In genomic region chr11:35661539-35661938, GRCh38 we compare ENCODE assay signal across 8 cellular contexts. TPM values are rescaled to one million over a fixed set of nuclear protein-coding genes. Genes with fewer than 3 reads are reported as not detected.
DNase-seq lines count a peak whose midpoint lies in the region; ATAC-seq and TF ChIP-seq lines count a peak whose summit lies in the region.

No MANE protein-coding gene starts in this region.

- in situ Hi-C loops in GM23248 (cut with MboI), result no loop called here

- no peak for TF ChIP-seq CTCF in foreskin fibroblast (IDR thresholded peaks at IDR 0.05; ENCODE audit: low read depth, low read length)

- peaks cover 21% of the 10 kb centered on the region for H3K27me3 Mint-ChIP-seq in T-helper 17 cell

- peaks cover 9% of the 10 kb centered on the region for H3K36me3 Mint-ChIP-seq in T-helper 17 cell (ENCODE audit: low read depth)

- peaks cover 36% of the 10 kb centered on the region for H3K79me2 ChIP-seq in GM23248 (ENCODE audit: insufficient read depth)

- peak overlapping the region; percentile 96 for H3K4me3 ChIP-seq in GM23248
- peak overlapping the region; percentile 65 to 91 for H3K4me3 ChIP-seq in foreskin fibroblast (ENCODE audit: low read depth in 1 of 2, low read length in 2 of 2)
- peak overlapping the region; percentile 98 to 99 (median 99) for H3K4me3 ChIP-seq in skeletal muscle tissue (ENCODE audit: low read length in 3 of 3)

- H3K9ac ChIP-seq in GM23248 (peak overlapping the region; percentile 91), skeletal muscle tissue (ENCODE audit: low read depth in 1 of 3, low read length in 3 of 3) (peak overlapping the region; percentile 95 to 98 (median 96))

- H4K20me1 ChIP-seq in GM23248 (ENCODE audit: insufficient read depth), result no peaks in the 10 kb centered on the region

- peak overlapping the region; percentile 99 for H2AFZ ChIP-seq in GM23248

- H3K4me3 Mint-ChIP-seq in T-helper 17 cell, result peak overlapping the region; percentile 93

- H3K27me3 ChIP-seq in GM23248 (replicated peaks; ENCODE audit: insufficient read depth) (no peaks in the 10 kb centered on the region), skeletal muscle tissue (ENCODE audit: control insufficient read depth in 3 of 3, insufficient read depth in 3 of 3, low read length in 3 of 3) (peaks cover 1 to 4% (median 3%) of the 10 kb centered on the region in 3 donors)

- WGBS in GM23248 (ENCODE audit: low coverage in 1 of 2, low lambda C conversion rate in 2 of 2, missing lambda C conversion rate in 2 of 2), 2 experiments, result 13 to 15% methylated on average over 5 of the region's 5 CpGs

- H3K4me2 ChIP-seq in GM23248 (ENCODE audit: unreplicated experiment), result peak overlapping the region; percentile 100

- H3K9me3 ChIP-seq in GM23248 (ENCODE audit: low read depth) (no peaks in the 10 kb centered on the region), T-helper 17 cell (ENCODE audit: control insufficient read depth, low read length, poor library complexity, severe bottlenecking) (no peaks in the 10 kb centered on the region), skeletal muscle tissue (ENCODE audit: control insufficient read depth in 3 of 3, low read length in 3 of 3) (no peaks in the 10 kb centered on the region)

- DNase-seq in GM23248 (peak; percentile 16), T-helper 17 cell (no peak), foreskin fibroblast (no peak), amygdala (lab: John Stamatoyannopoulos, UW) (no peak), AML-193 (lab: John Stamatoyannopoulos, UW) (no peak)

- ATAC-seq in T-helper 17 cell (no peak), HG02938 (IDR thresholded peaks at IDR 0.05; ENCODE audit: unreplicated experiment) (no peak), HG02642 (IDR thresholded peaks at IDR 0.05; ENCODE audit: poor library complexity, unreplicated experiment) (no peak)

- 0 out of 2 replicates have a peak, but pooled peaks cover 3% of the 10 kb centered on the region for H3K36me3 ChIP-seq in GM23248 (ENCODE audit: low read depth)
- H3K36me3 ChIP-seq in skeletal muscle tissue (ENCODE audit: control insufficient read depth in 3 of 3, insufficient read depth in 3 of 3, low read length in 3 of 3), result no peaks in the 10 kb centered on the region

- peaks cover 31% of the 10 kb centered on the region for H3F3A ChIP-seq in GM23248 (ENCODE audit: insufficient read depth)

- peaks cover 24% of the 10 kb centered on the region for H3K4me1 ChIP-seq in GM23248 (ENCODE audit: insufficient read depth)
- H3K4me1 ChIP-seq in skeletal muscle tissue (ENCODE audit: control insufficient read depth in 3 of 3, insufficient read depth in 3 of 3, low read length in 3 of 3), result peaks cover 18 to 20% (median 19%) of the 10 kb centered on the region in 3 donors

- H3K27ac ChIP-seq in GM23248 (peak overlapping the region; percentile 87; the same call in 1 of the 2 replicates), skeletal muscle tissue (ENCODE audit: low read depth, low read length) (peak overlapping the region; percentile 95)

- H3K4me1 Mint-ChIP-seq in T-helper 17 cell, result peaks cover 16% of the 10 kb centered on the region

- no peaks in the 10 kb centered on the region for H3K9me2 ChIP-seq in GM23248 (ENCODE audit: insufficient read depth)

- H3K27ac Mint-ChIP-seq in T-helper 17 cell, result peak overlapping the region; percentile 93

RNA-seq across cellular contexts. Expression of gene TRIM44, which starts 1.0 kb away (rescaled TPM):
- total RNA-seq in GM23248 (2014; rRNA removed; shearing (Covaris generic)), result 17.3 and 37.1 TPM in 2 replicates
- polyA plus RNA-seq in GM23248 (2016; fragmentation: Nextera tagmentation; extraction: Ambion mirVana), result 27.6 and 32.2 TPM in 2 replicates
- total RNA-seq in T-helper 17 cell, result 10 to 100 TPM; 28.9 to 41.2 TPM
- 11.5 TPM for total RNA-seq in skeletal muscle tissue

RNA-seq across cellular contexts. Expression of gene FJX1, which starts 43.3 kb away (rescaled TPM):
- total RNA-seq in GM23248 (2014; rRNA removed; shearing (Covaris generic)), result 30.9 and 37.0 TPM in 2 replicates
- 12.4 and 12.5 TPM in 2 replicates for polyA plus RNA-seq in GM23248 (2016; fragmentation: Nextera tagmentation; extraction: Ambion mirVana)
- total RNA-seq in T-helper 17 cell (not detected), skeletal muscle tissue (6.3 TPM)
